In the genomic region with DNA sequence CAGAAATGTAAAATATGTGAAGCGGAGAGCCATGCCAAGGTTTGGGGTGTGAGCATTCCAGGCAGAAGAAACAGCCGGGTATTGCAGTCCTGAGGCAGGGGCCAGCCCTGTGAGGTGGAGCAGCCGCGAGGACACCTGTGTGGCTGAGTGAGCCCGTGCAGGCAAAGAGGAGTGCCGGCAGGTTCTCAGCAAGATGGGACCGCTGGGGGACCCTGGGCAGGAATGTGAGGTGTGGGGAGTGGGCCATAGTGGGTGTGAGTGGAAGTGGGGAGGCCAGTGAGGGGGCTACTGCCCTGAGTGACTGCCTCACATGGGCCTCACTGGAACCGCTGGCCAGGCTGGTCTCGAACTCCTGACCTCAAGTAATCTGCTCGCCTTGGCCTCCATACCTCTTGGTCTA, we compare ENCODE assay signal across 1 cellular context.
TF ChIP-seq lines count a peak whose summit lies in the region.

No MANE protein-coding gene starts in this region.

TF ChIP-seq in GM12891, 5 proteins besides CTCF, POLR2A, EP300 and RAD21:
- TF ChIP-seq POLR2AphosphoS5 (IDR thresholded peaks at IDR 0.05; ENCODE audit: low read depth, low read length) (0 out of 2 replicates have a peak, but pooled peaks have one; percentile 24), POU2F2 (IDR thresholded peaks at IDR 0.05; ENCODE audit: low read depth, low read length) (no peak)
TF ChIP-seq in GM12891: peak in this region for 1.
